In genomic region chr7:40701836-40702551, GRCh38 we compare ENCODE assay signal across 20 cellular contexts.
DNase-seq lines count a peak whose midpoint lies in the region; ATAC-seq, FAIRE-seq and TF ChIP-seq lines count a peak whose summit lies in the region.
"Had no signal": no experiment of that assay in that cellular context is flagged by ENCODE, and none has a peak within 500 bp of the region (broad histone marks: within the 10 kb centered on the region; RNA-seq: fewer than 3 reads in every experiment).

No MANE protein-coding gene starts in this region.

- no peak overlapping the region for H2AFZ ChIP-seq in HepG2 (ENCODE audit: low read length)

- no peaks in the 10 kb centered on the region for H4K20me1 ChIP-seq in HepG2 (ENCODE audit: insufficient read depth, low read length)

- WGBS in HepG2 (ENCODE audit: low lambda C conversion rate), result 100% methylated on average over 3 of the region's 3 CpGs
- 74% methylated on average over 3 of the region's 3 CpGs for WGBS in right lobe of liver (ENCODE audit: insufficient coverage, low coverage, low lambda C conversion rate, missing lambda C conversion rate)

- H3K27me3 ChIP-seq in HepG2 (ENCODE audit: control insufficient read depth in 1 of 2, insufficient read depth in 2 of 2, low read length in 2 of 2) (no peaks in the 10 kb centered on the region), right lobe of liver (no peaks in the 10 kb centered on the region)
- H3K27me3 ChIP-seq: neutrophil, vagina had no signal

- FAIRE-seq in HepG2 (lab: Jason Lieb, UNC), result no peak
- FAIRE-seq: TTC549 had no signal

- no peak overlapping the region for H3K4me2 ChIP-seq in HepG2 (ENCODE audit: low read depth, low read length)

- no peaks in the 10 kb centered on the region for H3K9me3 ChIP-seq in HepG2 (ENCODE audit: low read length)
- no peaks in the 10 kb centered on the region for H3K9me3 ChIP-seq in right lobe of liver
- H3K9me3 ChIP-seq: neutrophil, vagina had no signal

- TF ChIP-seq CTCF in HepG2 (CRISPR knock-in tag; IDR thresholded peaks at IDR 0.05) (no peak), right lobe of liver (IDR thresholded peaks at IDR 0.05) (no peak), coronary artery (IDR thresholded peaks at IDR 0.05) (no peak)

- CTCF ChIA-PET in HepG2 (lab: Yijun Ruan, JAX; ENCODE audit: low intra/inter-chr PET ratio, low total read pairs), result no interaction called here

- no peak for TF ChIP-seq RAD21 in HepG2 (CRISPR knock-in tag; IDR thresholded peaks at IDR 0.05)

- in situ Hi-C loops in HepG2 (cut with HindIII; ENCODE audit: extremely low pct_ligation_motif_present, low pct_unique_long_range_greater_than_20kb), result no loop called here

- H3K4me1 ChIP-seq in HepG2 (ENCODE audit: insufficient read depth, low read length) (no peaks in the 10 kb centered on the region), right lobe of liver (no peaks in the 10 kb centered on the region)
- H3K4me1 ChIP-seq: vagina had no signal

- ATAC-seq in HepG2 (no peak), right lobe of liver (no peak)
- ATAC-seq: right cardiac atrium had no signal

- H3K9ac ChIP-seq in HepG2 (ENCODE audit: insufficient read depth, low read depth, low read length), result no peak overlapping the region

- no peaks in the 10 kb centered on the region for H3K79me2 ChIP-seq in HepG2 (ENCODE audit: insufficient read depth, low read length)

- TF ChIP-seq POLR2A in HepG2 (IDR thresholded peaks at IDR 0.05; ENCODE audit: insufficient read depth in 1 of 2, low read depth in 2 of 2, low read length in 2 of 2), result no peak
- TF ChIP-seq POLR2A in right lobe of liver (IDR thresholded peaks at IDR 0.05), result no peak

- TF ChIP-seq EP300 in HepG2 (IDR thresholded peaks at IDR 0.05; ENCODE audit: low read depth in 2 of 2, low read length in 2 of 2) (no peak), HepG2 (CRISPR knock-in tag; IDR thresholded peaks at IDR 0.05; ENCODE audit: borderline replicate concordance) (no peak)

- POLR2A ChIA-PET in HepG2 (lab: Yijun Ruan, JAX), result no interaction called here

- DNase-seq in HepG2 (ENCODE audit: low spot score), result no peak
- DNase-seq in right lobe of liver, result no peak
- peak; percentile 61 for DNase-seq in SW480 (ENCODE audit: low spot score)
- no peak for DNase-seq in coronary artery (ENCODE audit: low spot score)
- DNase-seq in germinal center (ENCODE audit: low spot score), result no peak
- no peak for DNase-seq in GF-D8 (lab: John Stamatoyannopoulos, UW)
- DNase-seq in DMS79 treated with DMSO at 0.1 percent for 48 hours (lab: John Stamatoyannopoulos, UW), result no peak
- DNase-seq in NCI-H446 (lab: John Stamatoyannopoulos, UW), result no peak
- DNase-seq: activated CD4-positive, alpha-beta T cell treated with anti-CD3 and anti-CD28 coated beads, Interleukin-2, amount 50 U/mL, for 4 hours; activated T-cell treated with anti-CD3 and anti-CD28 coated beads, Interleukin-2, amount 50 U/mL, for 4 hours; HCEC 1CT; hypothalamus; Karpas-422; midbrain; NCI-H1436 treated with DMSO at 0.1 percent for 48 hours; NCI-H2227 treated with DMSO at 0.1 percent for 48 hours; right cardiac atrium had no signal

- intact Hi-C loops in HepG2 (cut with micrococcal nuclease; ENCODE audit: unreplicated experiment), result no loop called here
- intact Hi-C loops in right lobe of liver (cut with DNase I), result no loop called here

- H3K36me3 ChIP-seq in HepG2 (replicated peaks in 1 of 2; ENCODE audit: control insufficient read depth in 1 of 2, insufficient read depth in 2 of 2, low read length in 2 of 2) (no peaks in the 10 kb centered on the region), right lobe of liver (no peaks in the 10 kb centered on the region)
- H3K36me3 ChIP-seq: neutrophil, vagina had no signal

- no TSS peak for BruUV-seq in HepG2 (replicated peaks; lab: Mats Ljungman, UMichigan)

- H3K27ac ChIP-seq in HepG2 (ENCODE audit: extremely low read length, insufficient read depth, low read length) (no peak overlapping the region), right lobe of liver (no peak overlapping the region), coronary artery (peak overlapping the region; percentile 51 to 57)
- H3K27ac ChIP-seq: neutrophil, vagina had no signal

- H3K4me3 ChIP-seq in HepG2 (replicated peaks in 1 of 3; ENCODE audit: insufficient read depth in 1 of 3, low read depth in 2 of 3, low read length in 3 of 3) (no peak overlapping the region), right lobe of liver (no peak overlapping the region), coronary artery (no peak overlapping the region)
- H3K4me3 ChIP-seq: vagina had no signal

TF ChIP-seq in HepG2, 621 proteins besides CTCF, POLR2A, EP300 and RAD21:
- TF ChIP-seq CEBPB (IDR thresholded peaks at IDR 0.05; ENCODE audit: borderline replicate concordance, low read depth, low read length) (peak; percentile 47; the same call in 1 of the 2 replicates), ZNF281 (CRISPR knock-in tag; IDR thresholded peaks at IDR 0.05; ENCODE audit: borderline replicate concordance) (no peak), GFI1 (CRISPR knock-in tag; IDR thresholded peaks at IDR 0.05; ENCODE audit: borderline replicate concordance) (no peak)

Comparison
In these comparisons a context has a peak if more than half of its experiments do, and no peak if none do; other contexts are left out.
1. H3K27ac ChIP-seq: peak in coronary artery (2 of 2); none in HepG2 (single experiment) and right lobe of liver (0 of 3).